9 cellular contexts compared by ENCODE assay signal in the genomic region with DNA sequence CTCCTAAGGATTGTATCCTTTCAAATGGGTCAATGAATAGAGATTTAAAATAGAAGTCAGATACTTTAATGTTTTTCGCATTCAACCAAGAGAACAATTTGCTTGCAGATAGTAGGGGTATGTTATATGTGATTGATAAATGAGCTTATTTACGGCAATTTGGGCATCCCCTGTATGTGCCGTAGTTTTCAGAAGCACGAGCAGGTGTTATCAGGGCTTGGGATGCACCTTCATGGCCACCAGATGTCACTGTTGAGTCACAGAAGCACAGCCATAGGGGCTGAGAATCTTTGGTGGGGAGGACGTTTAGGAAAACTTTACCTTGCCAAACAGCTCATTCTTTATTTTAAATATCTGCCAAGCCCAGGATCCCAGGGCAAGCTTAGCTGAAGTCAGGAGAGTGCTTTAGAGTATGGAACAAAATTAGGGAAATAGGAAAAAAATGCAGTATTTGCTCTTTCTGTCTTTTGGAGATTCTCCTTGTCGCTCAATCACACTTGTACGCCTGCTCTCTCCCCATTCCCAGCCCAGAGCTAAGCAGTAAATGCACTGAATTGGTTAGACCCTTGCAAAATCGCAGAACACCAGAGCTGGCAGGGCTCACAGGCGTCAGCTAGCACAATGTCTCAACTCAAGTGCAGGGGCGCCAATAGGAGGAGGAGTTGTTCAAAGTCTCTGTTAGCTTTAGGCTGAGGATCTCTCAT.
DNase-seq lines count a peak whose midpoint lies in the region; ATAC-seq lines count a peak whose summit lies in the region.
"Had no signal": no experiment of that assay in that cellular context is flagged by ENCODE, and none has a peak within 500 bp of the region (broad histone marks: within the 10 kb centered on the region; RNA-seq: fewer than 3 reads in every experiment).

No MANE protein-coding gene starts in this region.

- peak; percentile 81 for ATAC-seq in GM21528 (IDR thresholded peaks at IDR 0.05; ENCODE audit: low FRiP score, unreplicated experiment)
- ATAC-seq in central memory CD8-positive, alpha-beta T cell (replicated peaks; ENCODE audit: extremely low read depth, poor library complexity, severe bottlenecking) = peak; percentile 40
- ATAC-seq in HG03571 (IDR thresholded peaks at IDR 0.05; ENCODE audit: unreplicated experiment) = no peak

- H3K27me3 Mint-ChIP-seq in central memory CD8-positive, alpha-beta T cell = no peaks in the 10 kb centered on the region

- H3K4me3 Mint-ChIP-seq in central memory CD8-positive, alpha-beta T cell = no peak overlapping the region
- H3K4me3 Mint-ChIP-seq: activated naive CD8-positive, alpha-beta T cell had no signal

- H3K4me1 Mint-ChIP-seq in central memory CD8-positive, alpha-beta T cell = no peaks in the 10 kb centered on the region

- H3K27ac Mint-ChIP-seq in central memory CD8-positive, alpha-beta T cell (ENCODE audit: low read depth) = no peak overlapping the region
- H3K27ac Mint-ChIP-seq: activated naive CD8-positive, alpha-beta T cell had no signal

- no peaks in the 10 kb centered on the region for H3K9me3 Mint-ChIP-seq in central memory CD8-positive, alpha-beta T cell

- DNase-seq in COLO829 (ENCODE audit: low spot score) (peak; percentile 12), NCI-H1092 treated with DMSO at 0.1 percent for 48 hours (lab: John Stamatoyannopoulos, UW) (peak; percentile 70), left kidney (ENCODE audit: low read depth, low spot score) (peak; percentile 77)
- DNase-seq in activated CD4-positive, CD25-positive, alpha-beta regulatory T cell treated with anti-CD3 and anti-CD28 coated beads, Interleukin-2, amount 50 U/mL, for 72 hours = peak; percentile 40
- peak; percentile 25 to 37 for DNase-seq in central memory CD8-positive, alpha-beta T cell (ENCODE audit: low spot score in 2 of 2)
- DNase-seq in stimulated activated CD4-positive, alpha-beta T cell treated with anti-CD3 and anti-CD28 coated beads, Interleukin-4, amount 100 ng/mL, for 48 hours (ENCODE audit: low read depth in 2 of 2) = peak; percentile 32 to 38

- no peaks in the 10 kb centered on the region for H3K36me3 Mint-ChIP-seq in central memory CD8-positive, alpha-beta T cell (ENCODE audit: insufficient read depth)
- H3K36me3 Mint-ChIP-seq: activated naive CD8-positive, alpha-beta T cell had no signal

Comparison
In these comparisons a context has a peak if more than half of its experiments do, and no peak if none do; other contexts are left out.
1. DNase-seq: peak in every context shown above with its lines; median percentile 77 in left kidney; 70 in NCI-H1092 treated with DMSO at 0.1 percent for 48 hours; 40 in activated CD4-positive, CD25-positive, alpha-beta regulatory T cell treated with anti-CD3 and anti-CD28 coated beads, Interleukin-2, amount 50 U/mL, for 72 hours; 35 in stimulated activated CD4-positive, alpha-beta T cell treated with anti-CD3 and anti-CD28 coated beads, Interleukin-4, amount 100 ng/mL, for 48 hours; 31 in central memory CD8-positive, alpha-beta T cell; 12 in COLO829.